In the genomic region with DNA sequence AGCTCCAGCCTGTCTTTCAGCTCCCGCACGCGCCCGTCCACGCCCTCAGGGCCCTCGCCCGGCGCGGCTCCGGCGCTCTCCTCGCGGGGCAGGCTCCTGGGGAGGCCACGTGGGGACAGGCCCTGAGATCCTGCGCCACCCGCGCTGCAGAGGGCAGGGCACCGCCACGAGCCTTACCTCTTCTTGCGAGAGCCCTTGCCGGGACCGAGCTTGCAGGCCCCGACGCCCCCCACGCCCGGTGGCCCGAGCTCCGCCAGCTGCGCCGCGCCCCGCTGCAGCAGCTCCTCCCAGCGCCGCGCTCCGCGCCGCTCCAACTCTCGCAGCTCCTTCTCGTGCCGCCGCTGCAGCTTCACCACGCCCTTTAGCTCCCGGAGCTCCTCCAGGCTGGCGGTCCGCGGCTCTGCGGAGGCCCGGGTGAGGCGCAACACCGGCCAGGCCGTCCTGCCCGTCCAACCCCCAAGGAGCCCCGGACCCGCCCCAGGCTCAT, we compare ENCODE assay signal across 8 cellular contexts. TPM values are rescaled to one million over a fixed set of nuclear protein-coding genes. Genes with fewer than 3 reads are reported as not detected.
DNase-seq lines count a peak whose midpoint lies in the region; ATAC-seq, FAIRE-seq and TF ChIP-seq lines count a peak whose summit lies in the region.

No MANE protein-coding gene starts in this region.

- no peaks in the 10 kb centered on the region for H4K20me1 ChIP-seq in astrocyte (ENCODE audit: insufficient read depth, low read length)

- no peak overlapping the region for H3K4me3 Mint-ChIP-seq in astrocyte (ENCODE audit: unreplicated experiment)
- H3K4me3 Mint-ChIP-seq in activated T-helper 1 cell treated with anti-CD3 and anti-CD28 coated beads, Interleukin-12 subunit alpha, Interleukin-12 subunit beta, Interleukin-2, Interleukin-4 antibody, amounts not matched to agents 30 ng/mL and 10 ng/mL and 1 ng/mL, durations not matched to agents 14 hours and 24 hours and 36 hours: no peak overlapping the region
- no peak overlapping the region for H3K4me3 Mint-ChIP-seq in activated T-helper 17 cell treated with anti-CD3 and anti-CD28 coated beads, Interleukin-2, amount 50 U/mL, for 72 hours

- DNase-seq in DMS153 treated with DMSO at 0.1 percent for 48 hours (lab: John Stamatoyannopoulos, UW; ENCODE audit: unreplicated experiment) (peak; percentile 9), DMS153 (lab: John Stamatoyannopoulos, UW) (no peak), astrocyte (ENCODE audit: low read depth) (peak; percentile 47), suprapubic skin (ENCODE audit: low spot score in 2 of 2) (no peak), urothelium cell line (ENCODE audit: low spot score) (no peak)
- no peak for DNase-seq in activated T-helper 1 cell treated with anti-CD3 and anti-CD28 coated beads, Interleukin-12 subunit alpha, Interleukin-12 subunit beta, Interleukin-2, Interleukin-4 antibody, amounts not matched to agents 30 ng/mL and 10 ng/mL and 1 ng/mL, durations not matched to agents 14 hours and 24 hours and 36 hours (ENCODE audit: low spot score)

- no peak for TF ChIP-seq EP300 in suprapubic skin (IDR thresholded peaks at IDR 0.05)

- WGBS in suprapubic skin: no CpG with 5 or more reads among the region's 55 CpGs

- no peaks in the 10 kb centered on the region for H3K9me3 Mint-ChIP-seq in astrocyte (ENCODE audit: unreplicated experiment)
- no peaks in the 10 kb centered on the region for H3K9me3 Mint-ChIP-seq in activated T-helper 1 cell treated with anti-CD3 and anti-CD28 coated beads, Interleukin-12 subunit alpha, Interleukin-12 subunit beta, Interleukin-2, Interleukin-4 antibody, amounts not matched to agents 30 ng/mL and 10 ng/mL and 1 ng/mL, durations not matched to agents 14 hours and 24 hours and 36 hours
- H3K9me3 Mint-ChIP-seq in activated T-helper 17 cell treated with anti-CD3 and anti-CD28 coated beads, Interleukin-2, amount 50 U/mL, for 72 hours: no peaks in the 10 kb centered on the region

- peaks cover 6% of the 10 kb centered on the region for H3K4me1 ChIP-seq in astrocyte (ENCODE audit: insufficient read depth, low read length)
- peaks cover 12% of the 10 kb centered on the region for H3K4me1 ChIP-seq in iPS-18a (ENCODE audit: control insufficient read depth, low read depth, low read length)
- H3K4me1 ChIP-seq in suprapubic skin: peaks cover 19% of the 10 kb centered on the region

- H3K9me3 ChIP-seq in astrocyte (ENCODE audit: insufficient read depth, low read depth, low read length) (no peaks in the 10 kb centered on the region), iPS-18a (ENCODE audit: control insufficient read depth, low read depth, low read length) (no peaks in the 10 kb centered on the region), suprapubic skin (no peaks in the 10 kb centered on the region)

- H3K79me2 ChIP-seq in astrocyte (ENCODE audit: insufficient read depth, low read length): no peaks in the 10 kb centered on the region

- no peak overlapping the region for H3K27ac Mint-ChIP-seq in astrocyte (ENCODE audit: unreplicated experiment)
- H3K27ac Mint-ChIP-seq in activated T-helper 1 cell treated with anti-CD3 and anti-CD28 coated beads, Interleukin-12 subunit alpha, Interleukin-12 subunit beta, Interleukin-2, Interleukin-4 antibody, amounts not matched to agents 30 ng/mL and 10 ng/mL and 1 ng/mL, durations not matched to agents 14 hours and 24 hours and 36 hours: no peak overlapping the region
- H3K27ac Mint-ChIP-seq in activated T-helper 17 cell treated with anti-CD3 and anti-CD28 coated beads, Interleukin-2, amount 50 U/mL, for 72 hours: no peak overlapping the region

- ATAC-seq in activated T-helper 17 cell treated with anti-CD3 and anti-CD28 coated beads, Interleukin-2, amount 50 U/mL, for 72 hours (replicated peaks): no peak

- TF ChIP-seq CTCF in astrocyte (IDR thresholded peaks at IDR 0.05; ENCODE audit: insufficient read depth, low read depth, low read length): no peak
- TF ChIP-seq CTCF in suprapubic skin (IDR thresholded peaks at IDR 0.05): no peak

- H3K4me1 Mint-ChIP-seq in astrocyte (ENCODE audit: low read depth, unreplicated experiment): peaks cover 6% of the 10 kb centered on the region
- no peaks in the 10 kb centered on the region for H3K4me1 Mint-ChIP-seq in activated T-helper 1 cell treated with anti-CD3 and anti-CD28 coated beads, Interleukin-12 subunit alpha, Interleukin-12 subunit beta, Interleukin-2, Interleukin-4 antibody, amounts not matched to agents 30 ng/mL and 10 ng/mL and 1 ng/mL, durations not matched to agents 14 hours and 24 hours and 36 hours (ENCODE audit: low read depth)
- H3K4me1 Mint-ChIP-seq in activated T-helper 17 cell treated with anti-CD3 and anti-CD28 coated beads, Interleukin-2, amount 50 U/mL, for 72 hours: no peaks in the 10 kb centered on the region

- no peak overlapping the region for H3K27ac ChIP-seq in astrocyte (ENCODE audit: low read depth, low read length)
- H3K27ac ChIP-seq in iPS-18a (ENCODE audit: low read length): no peak overlapping the region
- H3K27ac ChIP-seq in suprapubic skin: no peak overlapping the region

- H3K9ac ChIP-seq in astrocyte (ENCODE audit: low read length): peak overlapping the region; percentile 43
- H3K9ac ChIP-seq in iPS-18a (ENCODE audit: low read length): peak overlapping the region; percentile 27

- peaks cover 60% of the 10 kb centered on the region for H3K27me3 Mint-ChIP-seq in astrocyte (ENCODE audit: low read depth, unreplicated experiment)
- no peaks in the 10 kb centered on the region for H3K27me3 Mint-ChIP-seq in activated T-helper 1 cell treated with anti-CD3 and anti-CD28 coated beads, Interleukin-12 subunit alpha, Interleukin-12 subunit beta, Interleukin-2, Interleukin-4 antibody, amounts not matched to agents 30 ng/mL and 10 ng/mL and 1 ng/mL, durations not matched to agents 14 hours and 24 hours and 36 hours (ENCODE audit: insufficient read depth)
- H3K27me3 Mint-ChIP-seq in activated T-helper 17 cell treated with anti-CD3 and anti-CD28 coated beads, Interleukin-2, amount 50 U/mL, for 72 hours: no peaks in the 10 kb centered on the region

- no peak for TF ChIP-seq POLR2A in suprapubic skin (IDR thresholded peaks at IDR 0.05)

- peak overlapping the region; percentile 88 for H3K4me2 ChIP-seq in astrocyte (ENCODE audit: low read length)

- peak overlapping the region; percentile 28 for H3K4me3 ChIP-seq in astrocyte (ENCODE audit: insufficient read depth, low read depth, low read length)
- H3K4me3 ChIP-seq in iPS-18a (ENCODE audit: low read length): peak overlapping the region; percentile 41
- peak overlapping the region; percentile 41 for H3K4me3 ChIP-seq in suprapubic skin

- peak overlapping the region; percentile 91 for H2AFZ ChIP-seq in astrocyte (ENCODE audit: low read depth, low read length)

- H3K36me3 Mint-ChIP-seq in astrocyte (ENCODE audit: low read depth, unreplicated experiment): peaks cover 2% of the 10 kb centered on the region
- peaks cover 10% of the 10 kb centered on the region for H3K36me3 Mint-ChIP-seq in activated T-helper 1 cell treated with anti-CD3 and anti-CD28 coated beads, Interleukin-12 subunit alpha, Interleukin-12 subunit beta, Interleukin-2, Interleukin-4 antibody, amounts not matched to agents 30 ng/mL and 10 ng/mL and 1 ng/mL, durations not matched to agents 14 hours and 24 hours and 36 hours (ENCODE audit: low read depth)
- peaks cover 17% of the 10 kb centered on the region for H3K36me3 Mint-ChIP-seq in activated T-helper 17 cell treated with anti-CD3 and anti-CD28 coated beads, Interleukin-2, amount 50 U/mL, for 72 hours (ENCODE audit: low read depth)

- FAIRE-seq in astrocyte (lab: Jason Lieb, UNC): no peak
- FAIRE-seq in urothelium cell line (lab: Jason Lieb, UNC): no peak

- H3K36me3 ChIP-seq in astrocyte (ENCODE audit: insufficient read depth, low read length) (no peaks in the 10 kb centered on the region), iPS-18a (ENCODE audit: control insufficient read depth, low read depth, low read length) (no peaks in the 10 kb centered on the region), suprapubic skin (no peaks in the 10 kb centered on the region)

- H3K27me3 ChIP-seq in astrocyte (ENCODE audit: insufficient read depth, low read length): peaks cover 17% of the 10 kb centered on the region
- H3K27me3 ChIP-seq in iPS-18a (ENCODE audit: control insufficient read depth, insufficient read depth, low read length): peaks cover 51% of the 10 kb centered on the region
- H3K27me3 ChIP-seq in suprapubic skin: peaks cover 17% of the 10 kb centered on the region

- intact Hi-C loops in activated T-helper 1 cell treated with anti-CD3 and anti-CD28 coated beads, Interleukin-12 subunit alpha, Interleukin-12 subunit beta, Interleukin-2, Interleukin-4 antibody, amounts not matched to agents 30 ng/mL and 10 ng/mL and 1 ng/mL, durations not matched to agents 14 hours and 24 hours and 36 hours (cut with micrococcal nuclease): no loop called here

RNA-seq across cellular contexts. Expression of a gene that starts 8.3 kb away (rescaled TPM):
- total RNA-seq in astrocyte (not detected in 2 replicates), suprapubic skin (not detected)
- total RNA-seq in activated T-helper 1 cell treated with anti-CD3 and anti-CD28 coated beads, Interleukin-12 subunit alpha, Interleukin-12 subunit beta, Interleukin-2, Interleukin-4 antibody, amounts not matched to agents 30 ng/mL and 10 ng/mL and 1 ng/mL, durations not matched to agents 14 hours and 24 hours and 36 hours: not detected in 2 replicates
- total RNA-seq in activated T-helper 17 cell treated with anti-CD3 and anti-CD28 coated beads, Interleukin-2, amount 50 U/mL, for 72 hours: not detected

RNA-seq across cellular contexts. Expression of a gene that starts 16.6 kb away (rescaled TPM):
- total RNA-seq in astrocyte (1.7 and 3.7 TPM in 2 replicates), suprapubic skin (1 to 10 TPM in 3 of 4 donors, under 1 TPM in 1; 0.34 to 3.0 (median 2.0) TPM)
- 88.5 and 89.0 TPM in 2 replicates for total RNA-seq in activated T-helper 1 cell treated with anti-CD3 and anti-CD28 coated beads, Interleukin-12 subunit alpha, Interleukin-12 subunit beta, Interleukin-2, Interleukin-4 antibody, amounts not matched to agents 30 ng/mL and 10 ng/mL and 1 ng/mL, durations not matched to agents 14 hours and 24 hours and 36 hours
- total RNA-seq in activated T-helper 17 cell treated with anti-CD3 and anti-CD28 coated beads, Interleukin-2, amount 50 U/mL, for 72 hours: 100 to 1,000 TPM; 111 to 116 TPM

RNA-seq across cellular contexts. Expression of a gene that starts 32.4 kb away (rescaled TPM):
- total RNA-seq in astrocyte: 39.2 and 41.2 TPM in 2 replicates
- total RNA-seq in suprapubic skin: 1 to 10 TPM; 3.3 to 9.1 (median 6.1) TPM
- total RNA-seq in activated T-helper 1 cell treated with anti-CD3 and anti-CD28 coated beads, Interleukin-12 subunit alpha, Interleukin-12 subunit beta, Interleukin-2, Interleukin-4 antibody, amounts not matched to agents 30 ng/mL and 10 ng/mL and 1 ng/mL, durations not matched to agents 14 hours and 24 hours and 36 hours: 19.2 and 25.1 TPM in 2 replicates
- total RNA-seq in activated T-helper 17 cell treated with anti-CD3 and anti-CD28 coated beads, Interleukin-2, amount 50 U/mL, for 72 hours: 10 to 100 TPM; 10.8 to 11.0 TPM

RNA-seq across cellular contexts. Expression of a gene that starts 49.6 kb away (rescaled TPM):
- total RNA-seq in astrocyte: 9.8 and 10.1 TPM in 2 replicates
- total RNA-seq in suprapubic skin: 10 to 100 TPM in 2 of 4 donors, 1 to 10 TPM in 2; 6.1 to 47.9 (median 10.9) TPM
- 0.21 and 0.24 TPM in 2 replicates for total RNA-seq in activated T-helper 1 cell treated with anti-CD3 and anti-CD28 coated beads, Interleukin-12 subunit alpha, Interleukin-12 subunit beta, Interleukin-2, Interleukin-4 antibody, amounts not matched to agents 30 ng/mL and 10 ng/mL and 1 ng/mL, durations not matched to agents 14 hours and 24 hours and 36 hours
- total RNA-seq in activated T-helper 17 cell treated with anti-CD3 and anti-CD28 coated beads, Interleukin-2, amount 50 U/mL, for 72 hours: 1 to 10 TPM in 1 of 2 donors, under 1 TPM in 1; 0.78 to 2.7 TPM

RNA-seq across cellular contexts. Expression of a gene that starts 52.3 kb away (rescaled TPM):
- 0.38 and 1.1 TPM in 2 replicates for total RNA-seq in astrocyte
- total RNA-seq in suprapubic skin: 100 to 1,000 TPM in 1 of 4 donors, 10 to 100 TPM in 3; 71.7 to 145 (median 79.2) TPM
- 0.26 and 0.78 TPM in 2 replicates for total RNA-seq in activated T-helper 1 cell treated with anti-CD3 and anti-CD28 coated beads, Interleukin-12 subunit alpha, Interleukin-12 subunit beta, Interleukin-2, Interleukin-4 antibody, amounts not matched to agents 30 ng/mL and 10 ng/mL and 1 ng/mL, durations not matched to agents 14 hours and 24 hours and 36 hours
- total RNA-seq in activated T-helper 17 cell treated with anti-CD3 and anti-CD28 coated beads, Interleukin-2, amount 50 U/mL, for 72 hours: 1 to 10 TPM in 1 of 2 donors, under 1 TPM in 1; 0.42 to 1.4 TPM

Comparison
In these comparisons a context has a peak if more than half of its experiments do, and no peak if none do; other contexts are left out.
1. DNase-seq: peak in DMS153 treated with DMSO at 0.1 percent for 48 hours (single experiment) and astrocyte (single experiment); none in DMS153 (single experiment), suprapubic skin (0 of 2), urothelium cell line (single experiment) and activated T-helper 1 cell treated with anti-CD3 and anti-CD28 coated beads, Interleukin-12 subunit alpha, Interleukin-12 subunit beta, Interleukin-2, Interleukin-4 antibody, amounts not matched to agents 30 ng/mL and 10 ng/mL and 1 ng/mL, durations not matched to agents 14 hours and 24 hours and 36 hours (single experiment).
2. RNA of a gene that starts 16.6 kb away (total RNA-seq): 111 to 116 TPM in activated T-helper 17 cell treated with anti-CD3 and anti-CD28 coated beads, Interleukin-2, amount 50 U/mL, for 72 hours and 88.5 to 89.0 TPM in activated T-helper 1 cell treated with anti-CD3 and anti-CD28 coated beads, Interleukin-12 subunit alpha, Interleukin-12 subunit beta, Interleukin-2, Interleukin-4 antibody, amounts not matched to agents 30 ng/mL and 10 ng/mL and 1 ng/mL, durations not matched to agents 14 hours and 24 hours and 36 hours; 1.7 to 3.7 TPM in astrocyte and 0.34 to 3.0 TPM in suprapubic skin; every median in the first group is over 10 times any median in the second.
3. Peak in every context shown above with its lines, with median percentiles within 50 percentile points of each other: H3K4me3 ChIP-seq.